1 cellular context compared by ENCODE assay signal in the genomic region with DNA sequence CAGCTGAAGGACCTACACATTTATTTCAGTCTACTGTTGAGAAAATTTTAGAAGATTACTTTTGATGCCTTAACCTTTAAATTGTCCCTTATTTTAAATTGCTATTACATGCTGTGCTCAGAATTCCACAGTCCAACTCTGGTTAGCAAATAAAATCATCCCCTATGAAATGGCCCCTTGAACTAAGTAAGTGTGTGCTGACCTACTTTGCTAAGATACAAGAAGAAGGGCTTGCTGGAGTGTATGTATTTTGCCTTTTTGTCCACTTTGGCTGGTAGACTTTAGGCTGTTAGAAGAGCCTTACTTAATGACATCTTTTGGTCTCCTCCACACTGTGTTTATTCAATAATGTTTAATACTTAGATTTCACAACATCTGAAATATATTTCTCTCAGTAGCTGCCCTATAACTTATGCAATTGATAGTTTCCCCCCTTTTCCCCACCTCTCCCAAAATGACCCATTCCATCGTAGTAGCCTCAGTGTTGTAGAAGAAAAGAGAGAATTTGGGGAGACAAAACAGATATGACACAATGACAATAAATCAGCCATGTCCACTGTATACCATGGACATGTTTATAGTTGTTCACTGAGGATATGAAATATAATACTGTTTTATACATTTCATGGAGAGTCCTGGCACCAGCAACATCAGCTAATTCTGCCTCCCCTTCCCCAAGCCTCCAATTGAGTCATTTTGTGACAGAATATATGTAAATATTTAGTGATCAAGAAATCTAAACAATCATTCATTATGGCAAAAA.
TF ChIP-seq lines count a peak whose summit lies in the region.

No MANE protein-coding gene starts in this region.

TF ChIP-seq in IMR-90, 13 proteins besides CTCF, POLR2A, EP300 and RAD21:
- TF ChIP-seq SMC3 (IDR thresholded peaks at IDR 0.05; ENCODE audit: low read depth, low read length) (no peak), FOS (IDR thresholded peaks at IDR 0.05; ENCODE audit: low read depth, low read length) (no peak), CEBPB (IDR thresholded peaks at IDR 0.05; ENCODE audit: low read depth, low read length) (peak; percentile 31; the same call in 1 of the 2 replicates), NFE2L2 (IDR thresholded peaks at IDR 0.05; ENCODE audit: low read depth, low read length) (no peak), MXI1 (IDR thresholded peaks at IDR 0.05; ENCODE audit: borderline replicate concordance, low read depth, low read length) (no peak), CHD1 (IDR thresholded peaks at IDR 0.05; ENCODE audit: low read depth, low read length) (no peak), BHLHE40 (IDR thresholded peaks at IDR 0.05; ENCODE audit: low read depth, low read length) (no peak), MAFK (IDR thresholded peaks at IDR 0.05; ENCODE audit: low read depth, low read length) (no peak)
